In genomic region chr10:42769653-42770052, GRCh38 we compare ENCODE assay signal across 14 cellular contexts. TPM values are rescaled to one million over a fixed set of nuclear protein-coding genes. Genes with fewer than 3 reads are reported as not detected.
DNase-seq lines count a peak whose midpoint lies in the region; ATAC-seq and TF ChIP-seq lines count a peak whose summit lies in the region.
"Had no signal": no experiment of that assay in that cellular context is flagged by ENCODE, and none has a peak within 500 bp of the region (broad histone marks: within the 10 kb centered on the region; RNA-seq: fewer than 3 reads in every experiment).

No MANE protein-coding gene starts in this region.

- peaks cover 5% of the 10 kb centered on the region for H3K9me3 Mint-ChIP-seq in stimulated activated memory B cell treated with anti-CD40 and anti-IgM and Interleukin-4, amounts not matched to agents 10 μg/mL and 1 μg/mL and 100 μg/mL, for 72 hours
- peaks cover 0 to 38% (median 16%) of the 10 kb centered on the region in 7 donors for H3K9me3 Mint-ChIP-seq in CD14-positive monocyte
- H3K9me3 Mint-ChIP-seq: stimulated activated naive CD8-positive, alpha-beta T cell treated with anti-CD3 and anti-CD28 coated beads, Interleukin-15, Interleukin-2, amounts not matched to agents 100 ng/mL and 50 ng/mL, for 24 hours had no signal

- peak; percentile 90 for ATAC-seq in esophagus mucosa
- no peak for ATAC-seq in stimulated activated memory B cell treated with anti-CD40 and anti-IgM and Interleukin-4, amounts not matched to agents 10 μg/mL and 1 μg/mL and 100 μg/mL, for 72 hours
- ATAC-seq in HG03354 (IDR thresholded peaks at IDR 0.05; ENCODE audit: poor library complexity, severe bottlenecking, unreplicated experiment) = no peak
- ATAC-seq: lower lobe of right lung had no signal

- TF ChIP-seq CTCF in BE2C (IDR thresholded peaks at IDR 0.05; ENCODE audit: low read depth, low read length) (no peak), CD14-positive monocyte (IDR thresholded peaks at IDR 0.05) (no peak)

- H3K4me1 Mint-ChIP-seq in stimulated activated memory B cell treated with anti-CD40 and anti-IgM and Interleukin-4, amounts not matched to agents 10 μg/mL and 1 μg/mL and 100 μg/mL, for 72 hours = no peaks in the 10 kb centered on the region
- H3K4me1 Mint-ChIP-seq in CD14-positive monocyte = no peaks in the 10 kb centered on the region
- H3K4me1 Mint-ChIP-seq: CD4-positive, CD25-positive, alpha-beta regulatory T cell had no signal

- no peaks in the 10 kb centered on the region for H3K4me1 ChIP-seq in BE2C
- H3K4me1 ChIP-seq: lower lobe of right lung had no signal

- H3K9me3 ChIP-seq in BE2C = no peaks in the 10 kb centered on the region
- H3K9me3 ChIP-seq: lower lobe of right lung had no signal

- DNase-seq in BE2C (peak; percentile 66), Daoy (ENCODE audit: low read depth) (peak; percentile 60), NCI-H69 (lab: John Stamatoyannopoulos, UW) (peak; percentile 4), CD14-positive monocyte (ENCODE audit: low spot score) (no peak)
- DNase-seq in activated CD4-positive, CD25-positive, alpha-beta regulatory T cell (lab: John Stamatoyannopoulos, UW) = no peak
- DNase-seq: anterior cingulate cortex; CD4-positive, CD25-positive, alpha-beta regulatory T cell; dermis blood vessel endothelial cell; lower lobe of right lung; T-helper 1 cell had no signal

- intact Hi-C loops in CD14-positive monocyte (cut with micrococcal nuclease) = no loop called here

- H3K27me3 ChIP-seq in BE2C = peaks cover 26% of the 10 kb centered on the region

- H3K27me3 Mint-ChIP-seq in stimulated activated memory B cell treated with anti-CD40 and anti-IgM and Interleukin-4, amounts not matched to agents 10 μg/mL and 1 μg/mL and 100 μg/mL, for 72 hours = peaks cover 45% of the 10 kb centered on the region
- peaks cover 6 to 27% (median 15%) of the 10 kb centered on the region in 3 donors for H3K27me3 Mint-ChIP-seq in CD14-positive monocyte (ENCODE audit: low read depth in 3 of 3)

- no peaks in the 10 kb centered on the region for H3K36me3 Mint-ChIP-seq in stimulated activated memory B cell treated with anti-CD40 and anti-IgM and Interleukin-4, amounts not matched to agents 10 μg/mL and 1 μg/mL and 100 μg/mL, for 72 hours
- H3K36me3 Mint-ChIP-seq in CD14-positive monocyte = no peaks in the 10 kb centered on the region
- H3K36me3 Mint-ChIP-seq: CD4-positive, CD25-positive, alpha-beta regulatory T cell had no signal

- H3K27ac Mint-ChIP-seq in stimulated activated memory B cell treated with anti-CD40 and anti-IgM and Interleukin-4, amounts not matched to agents 10 μg/mL and 1 μg/mL and 100 μg/mL, for 72 hours = no peak overlapping the region
- H3K27ac Mint-ChIP-seq in CD14-positive monocyte = no peak overlapping the region
- H3K27ac Mint-ChIP-seq: CD4-positive, CD25-positive, alpha-beta regulatory T cell; stimulated activated naive CD8-positive, alpha-beta T cell treated with anti-CD3 and anti-CD28 coated beads, Interleukin-15, Interleukin-2, amounts not matched to agents 100 ng/mL and 50 ng/mL, for 24 hours had no signal

- peak overlapping the region; percentile 52 for H3K4me3 ChIP-seq in BE2C (ENCODE audit: low read depth, low read length)
- H3K4me3 ChIP-seq: lower lobe of right lung had no signal

- H3K4me3 Mint-ChIP-seq in stimulated activated memory B cell treated with anti-CD40 and anti-IgM and Interleukin-4, amounts not matched to agents 10 μg/mL and 1 μg/mL and 100 μg/mL, for 72 hours = no peak overlapping the region
- H3K4me3 Mint-ChIP-seq in CD14-positive monocyte = no peak overlapping the region
- H3K4me3 Mint-ChIP-seq: CD4-positive, CD25-positive, alpha-beta regulatory T cell; stimulated activated naive CD8-positive, alpha-beta T cell treated with anti-CD3 and anti-CD28 coated beads, Interleukin-15, Interleukin-2, amounts not matched to agents 100 ng/mL and 50 ng/mL, for 24 hours had no signal

- no peaks in the 10 kb centered on the region for H3K36me3 ChIP-seq in BE2C
- H3K36me3 ChIP-seq: lower lobe of right lung had no signal

RNA-seq across cellular contexts. Expression of gene BMS1, which starts 12.9 kb away (rescaled TPM):
- 23.5 TPM for polyA plus RNA-seq in BE2C (2012; ENCODE audit: insufficient read depth, insufficient read length, low read depth)
- total RNA-seq in Daoy (2014; rRNA removed; shearing (Covaris generic)) = 30.3 and 34.9 TPM in 2 replicates
- total RNA-seq in esophagus mucosa = 10.0 TPM
- polyA plus RNA-seq in CD14-positive monocyte = 1 to 10 TPM; 2.9 to 4.6 TPM

Comparison
In these comparisons a context has a peak if more than half of its experiments do, and no peak if none do; other contexts are left out.
1. DNase-seq: peak in BE2C (single experiment), Daoy (single experiment) and NCI-H69 (single experiment); none in CD14-positive monocyte (single experiment) and activated CD4-positive, CD25-positive, alpha-beta regulatory T cell (0 of 4).